In the genomic region with DNA sequence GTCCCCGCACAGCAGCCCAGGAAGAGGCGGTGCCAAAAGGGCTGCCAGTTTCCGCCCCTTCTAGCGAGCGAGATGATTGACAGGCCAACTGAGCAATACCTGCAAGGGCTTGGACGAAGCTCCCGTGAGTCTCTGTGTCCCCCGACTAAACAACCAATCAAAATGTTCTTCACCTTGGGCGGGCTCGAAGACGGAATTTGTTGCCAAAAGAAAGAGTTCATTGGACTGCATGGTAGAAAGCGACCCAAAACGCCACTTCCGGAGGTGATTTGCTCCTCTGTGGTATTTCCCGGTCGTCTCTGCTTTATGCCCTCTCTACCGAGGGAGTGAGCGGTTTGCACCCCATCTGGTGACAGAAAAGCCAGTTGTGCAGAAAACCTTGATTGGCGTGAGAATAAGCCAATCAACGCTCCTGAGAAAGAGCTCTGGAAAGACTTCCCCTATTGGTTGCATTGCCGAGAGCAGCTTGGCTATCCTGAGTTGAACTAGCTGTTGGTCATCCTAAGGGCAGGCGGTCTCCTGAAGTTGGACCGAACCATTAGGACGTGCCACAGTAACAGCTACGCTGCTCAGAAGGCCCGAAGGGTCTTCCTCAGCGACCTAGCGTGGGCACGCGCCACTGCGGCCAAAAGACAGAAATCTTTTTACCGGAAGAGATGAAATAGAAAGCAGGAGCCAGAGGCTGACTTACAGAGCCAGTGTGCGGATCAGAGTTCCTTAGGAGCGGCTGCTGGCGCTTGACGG, we compare ENCODE assay signal across 1 cellular context.
TF ChIP-seq lines count a peak whose summit lies in the region.

No MANE protein-coding gene starts in this region.

TF ChIP-seq in HepG2, 621 proteins besides CTCF, POLR2A, EP300 and RAD21 (continued from another document and continues in another):
- TF ChIP-seq ZNF44 (CRISPR knock-in tag; IDR thresholded peaks at IDR 0.05) (0 out of 2 replicates have a peak, but pooled peaks have one; percentile 9), ZBTB40 (IDR thresholded peaks at IDR 0.05) (no peak; the same call in 1 of the 2 replicates), ZBTB40 (CRISPR knock-in tag; IDR thresholded peaks at IDR 0.05) (no peak), ZGPAT (CRISPR knock-in tag; IDR thresholded peaks at IDR 0.05) (peak; percentile 16), ZNF562 (CRISPR knock-in tag; IDR thresholded peaks at IDR 0.05; ENCODE audit: borderline replicate concordance) (no peak), NR2C2 (CRISPR knock-in tag; IDR thresholded peaks at IDR 0.05; ENCODE audit: borderline replicate concordance) (peak; percentile 89; the same call in 1 of the 2 replicates), ZNF747 (CRISPR knock-in tag; IDR thresholded peaks at IDR 0.05; ENCODE audit: borderline replicate concordance) (no peak; the same call in 1 of the 2 replicates), ZNF124 (CRISPR knock-in tag; IDR thresholded peaks at IDR 0.05) (peak; percentile 65; the same call in 1 of the 2 replicates), HNRNPL (IDR thresholded peaks at IDR 0.05; ENCODE audit: low read depth, low read length) (no peak), NR1H2 (CRISPR knock-in tag; IDR thresholded peaks at IDR 0.05; ENCODE audit: borderline replicate concordance, low read depth) (no peak), ZNF607 (CRISPR knock-in tag; IDR thresholded peaks at IDR 0.05; ENCODE audit: borderline replicate concordance) (no peak), ZNF569 (CRISPR knock-in tag; IDR thresholded peaks at IDR 0.05; ENCODE audit: borderline replicate concordance) (no peak), KAT7 (CRISPR knock-in tag; IDR thresholded peaks at IDR 0.05; ENCODE audit: borderline replicate concordance) (no peak), DBP (CRISPR knock-in tag; IDR thresholded peaks at IDR 0.05; ENCODE audit: not compliant biosample characterization) (no peak), RNF2 (conservative IDR thresholded peaks at IDR 0.05; ENCODE audit: low read depth) (0 out of 2 replicates have a peak, but pooled peaks have one; percentile 63), ZNF614 (CRISPR knock-in tag; IDR thresholded peaks at IDR 0.05; ENCODE audit: borderline replicate concordance) (peak; percentile 40; the same call in 1 of the 2 replicates), ARHGAP35 (CRISPR knock-in tag; IDR thresholded peaks at IDR 0.05; ENCODE audit: borderline replicate concordance) (no peak), BRCA1 (CRISPR knock-in tag; IDR thresholded peaks at IDR 0.05) (no peak), CREB3 (CRISPR knock-in tag; IDR thresholded peaks at IDR 0.05) (no peak), ZBTB1 (CRISPR knock-in tag; IDR thresholded peaks at IDR 0.05; ENCODE audit: borderline replicate concordance) (no peak), CENPX (CRISPR knock-in tag; IDR thresholded peaks at IDR 0.05) (no peak), ZNF234 (CRISPR knock-in tag; conservative IDR thresholded peaks at IDR 0.05) (no peak), ZNF883 (CRISPR knock-in tag; IDR thresholded peaks at IDR 0.05; ENCODE audit: not compliant biosample characterization) (no peak), RARG (CRISPR knock-in tag; IDR thresholded peaks at IDR 0.05; ENCODE audit: low read depth) (no peak), ZNF441 (CRISPR knock-in tag; IDR thresholded peaks at IDR 0.05; ENCODE audit: borderline replicate concordance) (no peak; the same call in 1 of the 2 replicates), NAIF1 (CRISPR knock-in tag; IDR thresholded peaks at IDR 0.05; ENCODE audit: borderline replicate concordance) (no peak), CBX5 (CRISPR knock-in tag; IDR thresholded peaks at IDR 0.05; ENCODE audit: borderline replicate concordance) (peak; percentile 40; the same call in 1 of the 2 replicates), STAG1 (CRISPR knock-in tag; IDR thresholded peaks at IDR 0.05) (no peak), HES4 (CRISPR knock-in tag; IDR thresholded peaks at IDR 0.05; ENCODE audit: borderline replicate concordance) (no peak), ZNF788 (CRISPR knock-in tag; IDR thresholded peaks at IDR 0.05; ENCODE audit: borderline replicate concordance) (peak; percentile 70; the same call in 1 of the 2 replicates), SMAD9 (CRISPR knock-in tag; IDR thresholded peaks at IDR 0.05) (peak; percentile 84; the same call in 1 of the 2 replicates), NFE2L2 (IDR thresholded peaks at IDR 0.05; ENCODE audit: low read length) (no peak)
- TF ChIP-seq, protein P1, sequence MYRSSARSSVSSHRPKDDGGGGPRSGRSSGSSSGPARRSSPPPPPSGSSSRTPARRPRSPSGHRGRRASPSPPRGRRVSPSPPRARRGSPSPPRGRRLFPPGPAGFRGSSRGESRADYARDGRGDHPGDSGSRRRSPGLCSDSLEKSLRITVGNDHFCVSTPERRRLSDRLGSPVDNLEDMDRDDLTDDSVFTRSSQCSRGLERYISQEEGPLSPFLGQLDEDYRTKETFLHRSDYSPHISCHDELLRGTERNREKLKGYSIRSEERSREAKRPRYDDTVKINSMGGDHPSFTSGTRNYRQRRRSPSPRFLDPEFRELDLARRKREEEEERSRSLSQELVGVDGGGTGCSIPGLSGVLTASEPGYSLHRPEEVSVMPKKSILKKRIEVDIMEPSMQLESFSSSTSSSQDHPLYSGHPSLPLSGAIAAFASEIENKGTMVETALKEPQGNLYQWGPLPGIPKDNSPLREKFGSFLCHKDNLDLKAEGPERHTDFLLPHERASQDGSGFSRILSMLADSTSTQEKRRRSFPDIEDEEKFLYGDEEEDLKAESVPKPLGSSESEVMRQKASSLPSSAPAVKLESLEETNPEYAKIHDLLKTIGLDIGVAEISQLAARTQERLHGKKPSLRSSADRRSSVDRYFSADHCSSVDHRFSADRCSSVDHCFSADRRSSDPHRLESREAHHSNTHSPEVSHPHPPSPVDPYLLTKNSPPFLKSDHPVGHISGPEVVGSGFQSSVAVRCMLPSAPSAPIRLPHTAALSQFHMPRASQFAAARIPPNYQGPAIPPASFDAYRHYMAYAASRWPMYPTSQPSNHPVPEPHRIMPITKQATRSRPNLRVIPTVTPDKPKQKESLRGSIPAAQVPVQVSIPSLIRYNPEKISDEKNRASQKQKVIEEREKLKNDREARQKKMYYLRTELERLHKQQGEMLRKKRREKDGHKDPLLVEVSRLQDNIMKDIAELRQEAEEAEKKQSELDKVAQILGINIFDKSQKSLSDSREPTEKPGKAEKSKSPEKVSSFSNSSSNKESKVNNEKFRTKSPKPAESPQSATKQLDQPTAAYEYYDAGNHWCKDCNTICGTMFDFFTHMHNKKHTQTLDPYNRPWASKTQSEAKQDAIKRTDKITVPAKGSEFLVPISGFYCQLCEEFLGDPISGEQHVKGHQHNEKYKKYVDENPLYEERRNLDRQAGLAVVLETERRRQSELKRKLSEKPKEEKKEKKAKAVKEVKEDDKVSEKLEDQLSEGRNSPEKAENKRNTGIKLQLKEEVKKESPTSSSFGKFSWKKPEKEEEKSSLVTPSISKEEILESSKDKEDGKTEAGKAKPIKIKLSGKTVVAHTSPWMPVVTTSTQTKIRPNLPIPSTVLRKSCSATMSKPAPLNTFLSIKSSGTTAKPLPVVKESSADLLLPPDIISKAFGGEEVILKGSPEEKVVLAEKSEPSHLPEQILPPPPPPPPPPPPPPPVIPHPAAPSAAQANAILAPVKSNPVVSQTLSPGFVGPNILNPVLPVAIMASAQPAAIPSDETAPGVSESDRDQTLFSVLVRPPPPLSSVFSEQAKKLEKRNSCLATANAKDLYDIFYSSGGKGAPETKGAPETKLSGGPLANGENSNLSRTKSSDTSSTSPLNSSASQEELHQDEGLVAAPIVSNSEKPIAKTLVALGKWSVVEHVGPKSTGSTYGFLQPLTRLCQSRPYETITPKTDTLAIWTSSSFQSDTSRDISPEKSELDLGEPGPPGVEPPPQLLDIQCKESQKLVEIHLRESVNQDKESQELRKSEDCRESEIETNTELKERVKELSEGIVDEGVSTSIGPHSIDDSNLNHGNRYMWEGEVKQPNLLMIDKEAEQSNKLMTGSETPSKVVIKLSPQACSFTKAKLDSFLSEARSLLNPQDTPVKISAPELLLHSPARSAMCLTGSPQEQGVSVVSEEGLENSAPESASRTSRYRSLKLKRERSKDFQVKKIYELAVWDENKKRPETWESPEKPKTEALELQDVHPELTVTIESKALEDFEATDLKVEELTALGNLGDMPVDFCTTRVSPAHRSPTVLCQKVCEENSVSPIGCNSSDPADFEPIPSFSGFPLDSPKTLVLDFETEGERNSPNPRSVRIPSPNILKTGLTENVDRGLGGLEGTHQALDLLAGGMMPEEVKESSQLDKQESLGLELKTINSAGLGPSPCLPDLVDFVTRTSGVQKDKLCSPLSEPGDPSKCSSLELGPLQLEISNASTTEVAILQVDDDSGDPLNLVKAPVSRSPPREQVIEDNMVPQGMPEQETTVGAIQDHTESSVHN (CRISPR knock-in tag; IDR thresholded peaks at IDR 0.05): no peak
- TF ChIP-seq, protein P2, sequence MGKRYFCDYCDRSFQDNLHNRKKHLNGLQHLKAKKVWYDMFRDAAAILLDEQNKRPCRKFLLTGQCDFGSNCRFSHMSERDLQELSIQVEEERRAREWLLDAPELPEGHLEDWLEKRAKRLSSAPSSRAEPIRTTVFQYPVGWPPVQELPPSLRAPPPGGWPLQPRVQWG (CRISPR knock-in tag; IDR thresholded peaks at IDR 0.05; ENCODE audit: borderline replicate concordance, low read depth): no peak
